34 cellular contexts compared by ENCODE assay signal in genomic region chr9:17148324-17148723, GRCh38.
"Had no signal": no experiment of that assay in that cellular context is flagged by ENCODE, and none has a peak within 500 bp of the region (broad histone marks: within the 10 kb centered on the region; RNA-seq: fewer than 3 reads in every experiment).

No MANE protein-coding gene starts in this region.

- H3K27ac ChIP-seq: body of pancreas, cardiac muscle cell, coronary artery, dorsolateral prefrontal cortex, epithelial cell of prostate, esophagus squamous epithelium, foreskin keratinocyte, gastroesophageal sphincter, heart right ventricle, WERI-Rb-1 had no signal

- H3K27me3 ChIP-seq: body of pancreas, cardiac muscle cell, dorsolateral prefrontal cortex, esophagus squamous epithelium, foreskin keratinocyte, gastroesophageal sphincter, heart right ventricle had no signal

- H3K9me3 ChIP-seq: body of pancreas, esophagus squamous epithelium had no signal

- H3K4me3 ChIP-seq: body of pancreas, cardiac muscle cell, coronary artery, dorsolateral prefrontal cortex, esophagus squamous epithelium, gastroesophageal sphincter, heart right ventricle had no signal

- H3K4me1 Mint-ChIP-seq: activated B cell treated with CpG ODN at 0.5 μM for 24 hours; activated T-helper 17 cell treated with anti-CD3 and anti-CD28 coated beads, Interleukin-2, amount 50 U/mL, for 72 hours; central memory CD8-positive, alpha-beta T cell; endodermal cell; T-helper 17 cell had no signal

- ATAC-seq: activated CD4-positive, CD25-positive, alpha-beta regulatory T cell treated with anti-CD3 and anti-CD28 coated beads, Interleukin-2, amount 50 U/mL, for 24 hours; activated CD8-positive, alpha-beta T cell treated with anti-CD3 and anti-CD28 coated beads for 36 hours; activated T-cell treated with anti-CD3 and anti-CD28 coated beads, Interleukin-2, amount 50 U/mL, for 4 hours; activated T-helper 17 cell treated with anti-CD3 and anti-CD28 coated beads, Interleukin-2, amount 50 U/mL, for 72 hours; body of pancreas; foreskin keratinocyte; gastroesophageal sphincter; heart right ventricle; T-helper 17 cell had no signal

- H3K27ac Mint-ChIP-seq: activated B cell treated with CpG ODN at 0.5 μM for 24 hours; activated CD8-positive, alpha-beta T cell treated with anti-CD3 and anti-CD28 coated beads for 36 hours; activated naive CD8-positive, alpha-beta T cell; activated T-helper 17 cell treated with anti-CD3 and anti-CD28 coated beads, Interleukin-2, amount 50 U/mL, for 72 hours; dendritic cell treated with granulocyte-macrophage colony-stimulating factor and Interleukin-4, amounts not matched to agents 40 ng/mL and 50 ng/mL, for 4 days; endodermal cell; T-helper 17 cell; T-helper 2 cell treated with Interferon-gamma antibody and Interleukin-4, amounts not matched to agents 5 μg/mL and 100 μg/mL, for 36 hours had no signal

- H3K9me3 Mint-ChIP-seq: activated B cell treated with CpG ODN at 0.5 μM for 24 hours had no signal

- DNase-seq: activated B cell treated with CpG ODN at 0.5 μM for 24 hours; activated CD4-positive, alpha-beta T cell treated with anti-CD3 and anti-CD28 coated beads for 48 hours; activated CD4-positive, alpha-beta T cell treated with anti-CD3 and anti-CD28 coated beads, Interleukin-2, amount 50 U/mL, for 1 hour; activated CD4-positive, alpha-beta T cell treated with anti-CD3 and anti-CD28 coated beads, Interleukin-2, amount 50 U/mL, for 48 hours; activated CD8-positive, alpha-beta memory T cell treated with anti-CD3 and anti-CD28 coated beads for 24 hours; activated CD8-positive, alpha-beta T cell treated with anti-CD3 and anti-CD28 coated beads for 36 hours; activated effector memory CD4-positive, alpha-beta T cell treated with Interleukin-2 at 50 U/mL for 16 hours; activated gamma-delta T cell treated with Interleukin-2 at 50 U/mL for 16 hours; activated naive CD4-positive, alpha-beta T cell treated with anti-CD3 and anti-CD28 coated beads, Interleukin-2, amount 50 U/mL, for 16 hours; activated naive CD4-positive, alpha-beta T cell treated with Interleukin-2 at 50 U/mL for 16 hours; activated T-cell treated with anti-CD3 and anti-CD28 coated beads, Interleukin-2, amount 50 U/mL, for 4 hours; amniotic stem cell; anterior cingulate cortex; body of pancreas; dorsolateral prefrontal cortex; effector memory CD4-positive, alpha-beta T cell; endodermal cell; esophagus squamous epithelium; foreskin keratinocyte; heart right ventricle; T-helper 1 cell; T-helper 17 cell; T1000; WERI-Rb-1 had no signal

- H3K4me3 Mint-ChIP-seq: activated B cell treated with CpG ODN at 0.5 μM for 24 hours; activated CD8-positive, alpha-beta T cell treated with anti-CD3 and anti-CD28 coated beads for 36 hours; activated naive CD8-positive, alpha-beta T cell; activated T-cell treated with anti-CD3 and anti-CD28 coated beads, Interleukin-2, amount 50 U/mL, for 4 hours; activated T-helper 17 cell treated with anti-CD3 and anti-CD28 coated beads, Interleukin-2, amount 50 U/mL, for 72 hours; central memory CD8-positive, alpha-beta T cell; dendritic cell treated with granulocyte-macrophage colony-stimulating factor and Interleukin-4, amounts not matched to agents 40 ng/mL and 50 ng/mL, for 4 days; endodermal cell; T-helper 17 cell; T-helper 2 cell treated with Interferon-gamma antibody and Interleukin-4, amounts not matched to agents 5 μg/mL and 100 μg/mL, for 36 hours had no signal

- H3K27me3 Mint-ChIP-seq: activated B cell treated with CpG ODN at 0.5 μM for 24 hours; activated CD8-positive, alpha-beta T cell treated with anti-CD3 and anti-CD28 coated beads for 36 hours; activated naive CD8-positive, alpha-beta T cell; activated T-helper 17 cell treated with anti-CD3 and anti-CD28 coated beads, Interleukin-2, amount 50 U/mL, for 72 hours; central memory CD8-positive, alpha-beta T cell; dendritic cell treated with granulocyte-macrophage colony-stimulating factor and Interleukin-4, amounts not matched to agents 40 ng/mL and 50 ng/mL, for 4 days; T-helper 17 cell had no signal

- H3K4me1 ChIP-seq: body of pancreas, esophagus squamous epithelium, foreskin keratinocyte, gastroesophageal sphincter, heart right ventricle had no signal
